1 cellular context compared by ENCODE assay signal in the genomic region with DNA sequence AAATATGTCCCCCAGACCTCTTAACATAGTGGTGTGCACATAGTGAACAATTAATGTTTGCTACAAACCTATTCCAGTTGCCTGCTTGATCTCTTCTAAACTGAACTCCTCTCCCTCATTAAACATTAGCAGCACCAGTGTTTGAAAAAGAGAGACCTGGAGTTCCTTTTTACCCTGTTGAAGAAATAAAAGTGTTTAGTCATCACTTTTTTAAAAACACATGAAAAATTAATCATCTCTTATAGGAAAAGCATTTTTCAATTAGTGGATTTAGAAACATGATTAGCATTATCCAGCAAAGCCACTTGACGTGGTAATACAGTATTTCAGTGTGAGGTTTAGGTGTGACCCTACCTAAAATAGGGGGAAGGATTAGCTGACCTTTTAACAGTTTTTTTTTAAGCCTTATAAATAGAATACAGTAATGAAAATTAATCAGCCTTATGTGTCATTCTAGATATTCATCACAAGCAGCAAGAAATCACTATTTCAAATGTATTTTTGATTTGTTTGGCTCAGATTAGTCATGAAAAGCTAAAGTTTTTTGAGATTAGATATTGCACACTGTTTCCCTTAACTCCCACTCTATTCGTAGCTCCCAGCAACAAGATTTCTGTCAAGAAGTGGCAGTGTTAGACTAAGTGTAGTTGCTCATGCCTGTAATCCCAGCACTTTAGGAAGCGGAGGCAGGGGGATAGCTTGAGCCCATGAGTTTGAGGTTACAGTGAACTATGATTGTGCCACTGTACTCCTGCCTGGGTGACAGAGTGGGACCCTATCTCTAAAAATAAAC.
TF ChIP-seq lines count a peak whose summit lies in the region.

No MANE protein-coding gene starts in this region.

TF ChIP-seq in HepG2, 621 proteins besides CTCF, POLR2A, EP300 and RAD21 (continued from another document):
- peak; percentile 70 to 89 for TF ChIP-seq MAFK (conservative IDR thresholded peaks at IDR 0.05 in 1 of 2, IDR thresholded peaks at IDR 0.05 in 1 of 2; ENCODE audit: low read length in 2 of 2)
